Comparison of ENCODE assay signal across 8 cellular contexts in the genomic region with DNA sequence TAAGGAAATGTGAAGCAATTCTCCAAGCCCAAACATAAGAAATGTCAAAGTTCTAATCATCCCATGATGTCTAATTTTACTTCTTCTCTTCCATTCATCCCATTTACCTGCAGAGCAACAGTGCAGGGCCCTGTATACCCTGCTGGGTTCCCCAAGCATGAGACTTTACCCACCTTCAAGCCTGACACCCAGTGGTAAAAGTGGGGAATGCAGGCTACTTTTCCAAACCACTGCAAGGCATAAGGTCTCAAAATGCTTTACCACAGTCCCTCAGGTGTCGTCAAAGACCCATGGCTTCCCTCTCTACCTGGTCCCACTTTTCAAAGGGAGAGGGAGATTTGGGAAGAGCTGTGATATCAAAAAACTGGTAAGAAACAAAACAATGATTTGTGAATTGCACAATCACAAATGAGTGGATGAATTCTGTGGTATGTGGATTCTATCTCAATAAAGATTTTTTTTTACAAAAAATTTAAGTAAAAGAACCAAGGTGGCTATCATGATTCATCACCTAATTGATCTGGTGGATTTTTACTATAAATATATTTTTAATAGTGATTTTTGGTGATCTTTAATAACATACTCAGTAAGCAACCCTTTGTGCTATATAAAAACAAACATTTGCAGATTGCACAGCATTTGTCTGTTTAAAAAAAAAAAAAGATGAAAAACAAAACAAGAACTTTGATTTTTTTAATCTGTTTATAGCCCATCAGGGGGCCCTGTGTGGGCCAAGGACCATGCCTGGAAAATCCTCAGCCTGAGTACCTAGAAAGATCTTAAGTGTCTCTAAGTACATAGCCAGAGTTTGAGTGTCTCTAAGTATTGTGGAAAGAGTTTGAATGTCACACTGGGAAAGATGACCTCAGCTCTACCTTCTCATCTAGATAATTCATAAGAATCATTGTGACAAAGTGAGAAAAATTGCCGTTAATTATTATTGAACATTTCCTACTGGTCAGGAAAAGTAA.
DNase-seq lines count a peak whose midpoint lies in the region; ATAC-seq and TF ChIP-seq lines count a peak whose summit lies in the region.

No MANE protein-coding gene starts in this region.

- no peaks in the 10 kb centered on the region for H3K79me2 ChIP-seq in osteoblast (ENCODE audit: insufficient read depth, low read length)

- TF ChIP-seq CTCF in GM10248 (IDR thresholded peaks at IDR 0.05; ENCODE audit: control extremely low read depth, extremely low read depth, low read depth, missing control alignments) (peak; percentile 77), fibroblast of mammary gland (conservative IDR thresholded peaks at IDR 0.05; ENCODE audit: control insufficient read depth, insufficient read depth, low read depth, low read length) (peak; percentile 80), osteoblast (IDR thresholded peaks at IDR 0.05; ENCODE audit: extremely low read depth, low read depth, low read length) (peak; percentile 72)

- H3K9me3 ChIP-seq in osteoblast (ENCODE audit: low read depth, low read length) = no peaks in the 10 kb centered on the region

- H3K4me3 ChIP-seq in fibroblast of mammary gland (ENCODE audit: control insufficient read depth, low read depth, low read length) (no peak overlapping the region), osteoblast (ENCODE audit: insufficient read depth, low read length) (no peak overlapping the region)

- no peaks in the 10 kb centered on the region for H3K36me3 ChIP-seq in osteoblast (ENCODE audit: insufficient read depth, low read length)

- no peak overlapping the region for H3K4me2 ChIP-seq in osteoblast (ENCODE audit: insufficient read depth, low read length)

- POLR2A ChIA-PET in GM10248 (lab: Yijun Ruan, JAX) = no interaction called here

- no peaks in the 10 kb centered on the region for H3K4me1 ChIP-seq in osteoblast (ENCODE audit: insufficient read depth, low read length)

- no peak overlapping the region for H3K27ac ChIP-seq in osteoblast (ENCODE audit: low read depth, low read length)

- no peak overlapping the region for H2AFZ ChIP-seq in osteoblast (ENCODE audit: low read length)

- H3K27me3 ChIP-seq in osteoblast (ENCODE audit: insufficient read depth, low read length) = no peaks in the 10 kb centered on the region

- in situ Hi-C loops in ACHN (cut with HindIII; ENCODE audit: low pct_ligation_motif_present, low pct_unique_long_range_greater_than_20kb, low sequenced_read_pairs) = no loop called here

- H4K20me1 ChIP-seq in osteoblast (ENCODE audit: insufficient read depth, low read length) = no peaks in the 10 kb centered on the region

- ATAC-seq in HG02970 (IDR thresholded peaks at IDR 0.05; ENCODE audit: low FRiP score, unreplicated experiment) = no peak
- no peak for ATAC-seq in HG02870 (IDR thresholded peaks at IDR 0.05; ENCODE audit: unreplicated experiment)

- peak; percentile 34 for DNase-seq in ACHN
- peak; percentile 50 for DNase-seq in GM10248 (ENCODE audit: extremely low spot score)
- peak; percentile 41 for DNase-seq in NCI-H2029 treated with DMSO at 0.1 percent for 48 hours (lab: John Stamatoyannopoulos, UW)
- peak; percentile 50 to 62 for DNase-seq in activated CD4-positive, alpha-beta T cell treated with anti-CD3 and anti-CD28 coated beads, Interleukin-2, amount 50 U/mL, for 48 hours
- DNase-seq in fibroblast of mammary gland (ENCODE audit: low read depth) = peak; percentile 35
- peak; percentile 79 for DNase-seq in osteoblast (ENCODE audit: insufficient read length, low spot score, missing footprints)

- CTCF ChIA-PET in GM10248 (lab: Yijun Ruan, JAX) = interaction anchor here (0.8 kb wide), 1 partner anchor 8 kb away, joined by 3 read pairs; no protein-coding TSS in a partner anchor
